1 cellular context compared by ENCODE assay signal in genomic region chr1:155253797-155254196, GRCh38.
TF ChIP-seq lines count a peak whose summit lies in the region.

No MANE protein-coding gene starts in this region.

TF ChIP-seq in H1, 55 proteins besides CTCF, POLR2A, EP300 and RAD21:
- TF ChIP-seq GTF2F1 (IDR thresholded peaks at IDR 0.05; ENCODE audit: borderline replicate concordance, low read depth, low read length), result no peak
- no peak for TF ChIP-seq BCL11A (IDR thresholded peaks at IDR 0.05; ENCODE audit: low read depth in 2 of 2, low read length in 2 of 2)
- TF ChIP-seq PHF8 (conservative IDR thresholded peaks at IDR 0.05; ENCODE audit: low read depth, low read length), result no peak
- TF ChIP-seq SIRT6 (IDR thresholded peaks at IDR 0.05; ENCODE audit: low read length), result no peak
- TF ChIP-seq SP1 (IDR thresholded peaks at IDR 0.05; ENCODE audit: low read depth, low read length), result no peak
- TF ChIP-seq EGR1 (IDR thresholded peaks at IDR 0.05; ENCODE audit: borderline replicate concordance, low read depth, low read length), result no peak
- no peak for TF ChIP-seq TCF12 (IDR thresholded peaks at IDR 0.05; ENCODE audit: low read depth, low read length)
- TF ChIP-seq YY1 (IDR thresholded peaks at IDR 0.05; ENCODE audit: low read depth, low read length), result no peak
- TF ChIP-seq MAFK (IDR thresholded peaks at IDR 0.05; ENCODE audit: low read depth, low read length), result no peak
- no peak for TF ChIP-seq TAF7 (optimal IDR thresholded peaks at IDR 0.05; ENCODE audit: borderline replicate concordance, low read depth, low read length)
- no peak for TF ChIP-seq RXRA (IDR thresholded peaks at IDR 0.05; ENCODE audit: insufficient read depth, low read depth, low read length)
- TF ChIP-seq E2F6 (IDR thresholded peaks at IDR 0.05), result no peak
- no peak for TF ChIP-seq TEAD4 (IDR thresholded peaks at IDR 0.05; ENCODE audit: low read depth, low read length)
